In the genomic region with DNA sequence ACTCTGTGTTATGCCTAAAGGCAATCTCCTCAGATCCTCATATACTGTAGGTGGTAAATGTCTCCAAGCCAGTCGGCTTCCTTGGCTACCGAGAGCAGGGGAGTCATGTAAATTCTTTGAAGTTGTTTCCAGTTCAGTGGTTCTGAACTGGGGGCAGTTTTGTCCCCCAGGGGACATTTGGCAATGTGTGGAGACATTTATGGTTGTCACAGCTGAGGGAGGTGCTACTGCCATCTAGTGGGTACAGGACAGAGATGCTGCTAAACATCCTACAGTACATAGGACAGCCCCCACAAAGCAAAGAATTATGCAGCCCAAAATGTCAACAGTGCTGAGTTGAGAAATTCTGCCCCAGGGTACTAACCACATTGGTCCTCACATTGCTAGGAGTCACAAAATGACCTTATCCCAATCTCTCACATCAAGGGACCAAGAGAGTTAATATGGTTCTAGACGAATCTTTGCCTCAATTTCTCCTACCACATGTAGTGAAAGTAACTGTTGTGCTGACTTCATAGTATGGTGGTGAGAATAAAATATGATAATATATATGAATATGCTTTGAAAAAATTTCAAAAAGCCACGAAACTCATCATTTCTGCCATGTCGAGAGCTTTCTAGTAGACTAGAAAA, we compare ENCODE assay signal across 8 cellular contexts.
DNase-seq lines count a peak whose midpoint lies in the region; ATAC-seq, FAIRE-seq and TF ChIP-seq lines count a peak whose summit lies in the region.

No MANE protein-coding gene starts in this region.

- no peak overlapping the region for H3K27ac ChIP-seq in lung (ENCODE audit: low read depth in 1 of 2, low read length in 1 of 2)

- TF ChIP-seq CTCF in lung (IDR thresholded peaks at IDR 0.05; ENCODE audit: control extremely low read depth, extremely low read depth), result peak; percentile 24

- no peak overlapping the region for H3K4me3 ChIP-seq in lung

- no peaks in the 10 kb centered on the region for H3K36me3 ChIP-seq in lung (ENCODE audit: control insufficient read depth in 2 of 2, insufficient read depth in 2 of 2, low read length in 2 of 2)

- WGBS in lung, 2 donors, result 58 to 66% methylated on average over 5 of the region's 5 CpGs

- DNase-seq in ELR (ENCODE audit: low read depth), result peak; percentile 51
- peak; percentile 70 for DNase-seq in NCI-H82 (lab: John Stamatoyannopoulos, UW)
- peak; percentile 21 for DNase-seq in cerebellar cortex (ENCODE audit: low spot score)
- no peak for DNase-seq in lung (ENCODE audit: low spot score)
- no peak for DNase-seq in frontal cortex (ENCODE audit: low spot score in 2 of 2)
- DNase-seq in NK-92 (lab: John Stamatoyannopoulos, UW; ENCODE audit: unreplicated experiment), result no peak

- no peaks in the 10 kb centered on the region for H3K27me3 ChIP-seq in lung (ENCODE audit: control insufficient read depth, insufficient read depth)

- no peaks in the 10 kb centered on the region for H3K4me1 ChIP-seq in lung (ENCODE audit: control insufficient read depth in 2 of 2, insufficient read depth in 2 of 2, low read length in 2 of 2)

- H3K9me3 ChIP-seq in lung (ENCODE audit: control insufficient read depth in 2 of 2, insufficient read depth in 1 of 2, low read length in 1 of 2), result no peaks in the 10 kb centered on the region

- peak; percentile 97 for ATAC-seq in GM19395 (IDR thresholded peaks at IDR 0.05; ENCODE audit: unreplicated experiment)
- ATAC-seq in HG03175 (IDR thresholded peaks at IDR 0.05; ENCODE audit: unreplicated experiment), result peak; percentile 89
- peak; percentile 66 for ATAC-seq in lung (ENCODE audit: insufficient read depth, low FRiP score)

- no peak for FAIRE-seq in frontal cortex (lab: Jason Lieb, UNC)

Comparison
In these comparisons a context has a peak if more than half of its experiments do, and no peak if none do; other contexts are left out.
1. DNase-seq: peak in ELR (single experiment), NCI-H82 (single experiment) and cerebellar cortex (single experiment); none in lung (single experiment), frontal cortex (0 of 2) and NK-92 (single experiment).
2. Peak in every context shown above with its lines, with median percentiles within 50 percentile points of each other: ATAC-seq.